Comparison of ENCODE assay signal across 8 cellular contexts in the genomic region with DNA sequence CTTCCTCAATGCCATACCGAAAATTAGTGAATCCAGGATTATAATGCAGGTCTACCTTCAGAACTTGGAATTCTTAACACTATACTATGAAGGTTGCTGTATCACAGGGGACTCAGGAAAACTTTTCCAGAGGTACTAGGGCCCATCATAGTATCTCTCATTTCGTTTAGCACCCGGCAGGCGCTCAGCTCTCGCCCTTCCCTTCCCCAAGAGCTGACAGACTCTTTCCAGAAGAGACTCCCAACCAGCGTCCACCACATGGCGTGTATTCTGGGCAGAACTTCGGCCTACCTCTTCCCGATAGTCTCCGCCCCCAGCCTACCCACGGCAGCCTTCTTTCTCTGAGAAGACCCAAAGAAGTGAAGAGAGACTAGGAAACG. TPM values are rescaled to one million over a fixed set of nuclear protein-coding genes. Genes with fewer than 3 reads are reported as not detected.
DNase-seq lines count a peak whose midpoint lies in the region; ATAC-seq and TF ChIP-seq lines count a peak whose summit lies in the region.

No MANE protein-coding gene starts in this region.

- DNase-seq in GM06990 (ENCODE audit: extremely low read depth, insufficient read length) (peak; percentile 4), NCI-H1092 (lab: John Stamatoyannopoulos, UW) (no peak), NOMO-1 treated with DMSO at 0.1 percent for 48 hours (lab: John Stamatoyannopoulos, UW; ENCODE audit: unreplicated experiment) (no peak)
- DNase-seq in activated naive CD8-positive, alpha-beta T cell treated with anti-CD3 and anti-CD28 coated beads for 36 hours, result no peak

- no peaks in the 10 kb centered on the region for H3K9me3 Mint-ChIP-seq in activated naive CD8-positive, alpha-beta T cell treated with anti-CD3 and anti-CD28 coated beads for 36 hours
- H3K9me3 Mint-ChIP-seq in stimulated activated memory B cell treated with anti-CD40 and anti-IgM and Interleukin-4, amounts not matched to agents 10 μg/mL and 1 μg/mL and 100 μg/mL, for 72 hours, result no peaks in the 10 kb centered on the region

- H3K4me3 ChIP-seq in GM06990 (replicated peaks; ENCODE audit: low read depth, low read length) (peak overlapping the region; percentile 83), iPS-11a (ENCODE audit: low read depth, low read length) (peak overlapping the region; percentile 93)

- peaks cover 32% of the 10 kb centered on the region for H3K4me1 Mint-ChIP-seq in activated naive CD8-positive, alpha-beta T cell treated with anti-CD3 and anti-CD28 coated beads for 36 hours
- H3K4me1 Mint-ChIP-seq in stimulated activated memory B cell treated with anti-CD40 and anti-IgM and Interleukin-4, amounts not matched to agents 10 μg/mL and 1 μg/mL and 100 μg/mL, for 72 hours, result peaks cover 26% of the 10 kb centered on the region

- H3K4me3 Mint-ChIP-seq in activated naive CD8-positive, alpha-beta T cell treated with anti-CD3 and anti-CD28 coated beads for 36 hours, result peak overlapping the region; percentile 90
- peak overlapping the region; percentile 98 for H3K4me3 Mint-ChIP-seq in stimulated activated memory B cell treated with anti-CD40 and anti-IgM and Interleukin-4, amounts not matched to agents 10 μg/mL and 1 μg/mL and 100 μg/mL, for 72 hours

- H3K27ac Mint-ChIP-seq in activated naive CD8-positive, alpha-beta T cell treated with anti-CD3 and anti-CD28 coated beads for 36 hours, result peak overlapping the region; percentile 94
- H3K27ac Mint-ChIP-seq in stimulated activated memory B cell treated with anti-CD40 and anti-IgM and Interleukin-4, amounts not matched to agents 10 μg/mL and 1 μg/mL and 100 μg/mL, for 72 hours, result peak overlapping the region; percentile 97

- peaks cover 23% of the 10 kb centered on the region for H3K36me3 Mint-ChIP-seq in activated naive CD8-positive, alpha-beta T cell treated with anti-CD3 and anti-CD28 coated beads for 36 hours
- peaks cover 30% of the 10 kb centered on the region for H3K36me3 Mint-ChIP-seq in stimulated activated memory B cell treated with anti-CD40 and anti-IgM and Interleukin-4, amounts not matched to agents 10 μg/mL and 1 μg/mL and 100 μg/mL, for 72 hours

- H3K36me3 ChIP-seq in GM06990 (ENCODE audit: control insufficient read depth, insufficient read depth, low read length), result peaks cover 4% of the 10 kb centered on the region

- H3K27me3 ChIP-seq in GM06990 (replicated peaks; ENCODE audit: control insufficient read depth, insufficient read depth, low read length), result no peaks in the 10 kb centered on the region

- H3K27me3 Mint-ChIP-seq in activated naive CD8-positive, alpha-beta T cell treated with anti-CD3 and anti-CD28 coated beads for 36 hours, result no peaks in the 10 kb centered on the region
- no peaks in the 10 kb centered on the region for H3K27me3 Mint-ChIP-seq in stimulated activated memory B cell treated with anti-CD40 and anti-IgM and Interleukin-4, amounts not matched to agents 10 μg/mL and 1 μg/mL and 100 μg/mL, for 72 hours

- ATAC-seq in HG02840 (IDR thresholded peaks at IDR 0.05; ENCODE audit: low FRiP score, unreplicated experiment) (peak; percentile 9), HG02571 (IDR thresholded peaks at IDR 0.05; ENCODE audit: unreplicated experiment) (no peak)
- ATAC-seq in stimulated activated memory B cell treated with anti-CD40 and anti-IgM and Interleukin-4, amounts not matched to agents 10 μg/mL and 1 μg/mL and 100 μg/mL, for 72 hours, result peak; percentile 34

- no peak for TF ChIP-seq CTCF in GM06990 (IDR thresholded peaks at IDR 0.05; ENCODE audit: insufficient read depth, low read length, poor library complexity, severe bottlenecking)

RNA-seq across cellular contexts. Expression of a gene that starts 0.3 kb away (rescaled TPM):
- 10 to 100 TPM; 65.0 to 73.3 TPM for total RNA-seq in activated naive CD8-positive, alpha-beta T cell treated with anti-CD3 and anti-CD28 coated beads for 36 hours

RNA-seq across cellular contexts. Expression of a gene that starts 0.9 kb away (rescaled TPM):
- 10 to 100 TPM; 26.5 to 27.0 TPM for total RNA-seq in activated naive CD8-positive, alpha-beta T cell treated with anti-CD3 and anti-CD28 coated beads for 36 hours

RNA-seq across cellular contexts. Expression of a gene that starts 31.4 kb away (rescaled TPM):
- total RNA-seq in activated naive CD8-positive, alpha-beta T cell treated with anti-CD3 and anti-CD28 coated beads for 36 hours, result 100 to 1,000 TPM; 280 TPM
